In the genomic region with DNA sequence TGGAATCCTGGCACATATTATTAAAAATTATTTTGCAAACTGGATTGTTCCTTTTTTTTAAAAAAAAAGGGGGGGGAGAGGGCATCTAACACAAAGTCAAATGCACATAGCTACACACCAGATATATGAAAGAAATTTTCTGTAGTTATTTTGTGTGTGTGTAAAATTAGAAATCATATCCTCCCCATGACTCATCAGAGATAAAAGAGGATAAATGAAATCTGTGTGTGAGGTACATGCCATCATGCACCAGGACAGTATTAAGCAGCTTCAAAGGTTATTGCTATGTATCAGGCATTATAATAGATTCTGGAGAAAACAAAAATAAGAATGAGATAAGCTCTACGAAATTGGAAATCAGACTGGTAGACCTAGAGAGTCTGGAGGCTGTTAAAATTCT, we compare ENCODE assay signal across 17 cellular contexts. TPM values are rescaled to one million over a fixed set of nuclear protein-coding genes. Genes with fewer than 3 reads are reported as not detected.
A peak's percentile ranks its signal among the peaks of the same experiment; 100 is the strongest.
DNase-seq lines count a peak whose midpoint lies in the region; ATAC-seq and TF ChIP-seq lines count a peak whose summit lies in the region.
"Had no signal": no experiment of that assay in that cellular context is flagged by ENCODE, and none has a peak within 500 bp of the region (broad histone marks: within the 10 kb centered on the region; RNA-seq: fewer than 3 reads in every experiment).

No MANE protein-coding gene starts in this region.

- H3K27me3 ChIP-seq in right cardiac atrium (ENCODE audit: control insufficient read depth, insufficient read depth) (no peaks in the 10 kb centered on the region), tibial nerve (no peaks in the 10 kb centered on the region)
- H3K27me3 ChIP-seq: SJSA1 had no signal

- intact Hi-C loops in right cardiac atrium (cut with DNase I): no loop called here
- intact Hi-C loops in left ventricle myocardium superior (cut with micrococcal nuclease): no loop called here

- TF ChIP-seq POLR2A in tibial nerve (IDR thresholded peaks at IDR 0.05): no peak

- DNase-seq in right cardiac atrium: no peak
- DNase-seq in left ventricle myocardium superior: no peak
- peak; percentile 4 for DNase-seq in RPMI7951 (ENCODE audit: low read depth)
- peak; percentile 31 for DNase-seq in iris pigment epithelial cell (ENCODE audit: low read depth)
- DNase-seq in RKO (ENCODE audit: low spot score): no peak
- DNase-seq in activated naive CD4-positive, alpha-beta T cell treated with Interleukin-2 at 50 U/mL for 16 hours: no peak
- DNase-seq in tibial nerve (ENCODE audit: low spot score in 2 of 2): no peak
- DNase-seq: C1 segment of cervical spinal cord; DMS 273 treated with DMSO at 0.1 percent for 48 hours; KBM-7; NCI-H1417 treated with DMSO at 0.1 percent for 48 hours; NCI-H1930; NCI-H446; NK-92 treated with Interleukin-12 subunit alpha and Interleukin-12 subunit beta, amount 100 ng/mL, for 24 hours; OCI-M1 had no signal

- H3K4me3 ChIP-seq in right cardiac atrium (ENCODE audit: low read length) (peak overlapping the region; percentile 27), tibial nerve (no peak overlapping the region)
- H3K4me3 ChIP-seq: HAP-1, SJSA1 had no signal

- H3K27ac ChIP-seq in right cardiac atrium (ENCODE audit: low read length) (no peak overlapping the region), tibial nerve (no peak overlapping the region)
- H3K27ac ChIP-seq: SJSA1 had no signal

- TF ChIP-seq CTCF in tibial nerve (IDR thresholded peaks at IDR 0.05): no peak

- no peak for ATAC-seq in right cardiac atrium
- no peak for ATAC-seq in left ventricle myocardium superior

- TF ChIP-seq EP300 in tibial nerve (IDR thresholded peaks at IDR 0.05): no peak

- H3K9me3 ChIP-seq in right cardiac atrium (ENCODE audit: control insufficient read depth, low read length) (no peaks in the 10 kb centered on the region), tibial nerve (no peaks in the 10 kb centered on the region)
- H3K9me3 ChIP-seq: HAP-1, SJSA1 had no signal

- 13% methylated on average over 1 of the region's 1 CpG for WGBS in right cardiac atrium
- WGBS in tibial nerve, 2 donors: 55% methylated on average over 1 of the region's 1 CpG

- H3K4me1 ChIP-seq in right cardiac atrium (ENCODE audit: control insufficient read depth, insufficient read depth, low read length) (peaks cover 2% of the 10 kb centered on the region), tibial nerve (peaks cover 0 to 21% (median 8%) of the 10 kb centered on the region in 4 donors)

- H3K36me3 ChIP-seq in tibial nerve: no peaks in the 10 kb centered on the region
- H3K36me3 ChIP-seq: HAP-1 had no signal

RNA-seq across cellular contexts. Expression of gene BTBD9, which starts 5.2 kb away (rescaled TPM):
- total RNA-seq in right cardiac atrium (10 to 100 TPM; 23.5 to 24.6 (median 23.8) TPM), left ventricle myocardium superior (18.1 TPM), tibial nerve (10 to 100 TPM in 3 of 4 donors, 1 to 10 TPM in 1; 7.5 to 23.9 (median 10.7) TPM)
- polyA plus RNA-seq in right cardiac atrium: 9.8 TPM
- total RNA-seq in RPMI7951 (2014; rRNA removed; shearing (Covaris generic)): 2.8 and 3.4 TPM in 2 replicates

Comparison
In these comparisons a context has a peak if more than half of its experiments do, and no peak if none do; other contexts are left out.
1. DNase-seq: peak in RPMI7951 (single experiment) and iris pigment epithelial cell (single experiment); none in right cardiac atrium (0 of 3), left ventricle myocardium superior (single experiment), RKO (single experiment), activated naive CD4-positive, alpha-beta T cell treated with Interleukin-2 at 50 U/mL for 16 hours (single experiment) and tibial nerve (0 of 2).